ENCODE assay signal across 31 cellular contexts in the genomic region with DNA sequence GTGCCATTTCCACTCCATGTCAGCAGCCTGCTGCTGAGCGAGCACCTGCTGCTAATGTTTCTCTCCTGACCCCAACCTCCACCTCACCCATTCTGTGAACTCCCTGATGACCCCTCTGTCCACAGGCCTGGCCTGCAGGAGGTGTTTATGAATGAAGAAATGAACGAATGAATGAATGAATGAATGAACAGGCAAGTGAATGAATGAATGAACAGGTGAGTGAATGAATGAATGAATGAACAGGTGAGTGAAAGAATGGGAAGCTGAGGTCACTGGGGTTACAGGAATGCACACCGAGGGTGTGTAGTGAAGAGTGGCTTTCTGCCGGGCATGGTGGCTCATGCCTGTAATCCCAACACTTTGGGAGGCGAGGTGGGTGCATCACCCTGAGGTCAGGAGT.
"Had no signal": no experiment of that assay in that cellular context is flagged by ENCODE, and none has a peak within 500 bp of the region (broad histone marks: within the 10 kb centered on the region; RNA-seq: fewer than 3 reads in every experiment).

No MANE protein-coding gene starts in this region.

- H3K27me3 ChIP-seq: body of pancreas, foreskin keratinocyte had no signal

- H3K4me3 ChIP-seq: adrenal gland, body of pancreas, esophagus muscularis mucosa, gastrocnemius medialis, heart left ventricle had no signal

- H3K36me3 ChIP-seq: adrenal gland, esophagus muscularis mucosa, gastrocnemius medialis, heart left ventricle had no signal

- DNase-seq: activated CD4-positive, alpha-beta memory T cell treated with anti-CD3 and anti-CD28 coated beads for 36 hours; activated CD4-positive, alpha-beta T cell treated with anti-CD3 and anti-CD28 coated beads for 36 hours; activated CD4-positive, alpha-beta T cell treated with anti-CD3 and anti-CD28 coated beads, Interleukin-2, amount 10 ng/mL, durations not matched to agents 24 days and 14 days; activated CD4-positive, CD25-positive, alpha-beta regulatory T cell; activated CD4-positive, CD25-positive, alpha-beta regulatory T cell treated with anti-CD3 and anti-CD28 coated beads, Interleukin-2, amount 50 U/mL, for 72 hours; activated CD8-positive, alpha-beta memory T cell treated with anti-CD3 and anti-CD28 coated beads, Interleukin-2, amount 10 ng/mL, durations not matched to agents 7 days and 5 days; activated CD8-positive, alpha-beta memory T cell treated with anti-CD3 and anti-CD28 coated beads, Interleukin-2, amount 50 U/mL, for 4 hours; activated CD8-positive, alpha-beta T cell treated with anti-CD3 and anti-CD28 coated beads, Interleukin-2, amount 10 ng/mL, durations not matched to agents 7 days and 5 days; activated effector memory CD4-positive, alpha-beta T cell treated with anti-CD3 and anti-CD28 coated beads, Interleukin-2, amount 50 U/mL, for 16 hours; activated naive CD4-positive, alpha-beta T cell treated with anti-CD3 and anti-CD28 coated beads for 36 hours; activated naive CD8-positive, alpha-beta T cell treated with anti-CD3 and anti-CD28 coated beads for 36 hours; activated naive CD8-positive, alpha-beta T cell treated with anti-CD3 and anti-CD28 coated beads, Interleukin-2, amount 50 U/mL, for 24 hours; activated T-cell treated with anti-CD3 and anti-CD28 coated beads, Interleukin-2, amount 50 U/mL, for 1 hour; activated T-cell treated with anti-CD3 and anti-CD28 coated beads, Interleukin-2, amount 50 U/mL, for 48 hours; adrenal gland; amygdala; aorta; body of pancreas; caudate nucleus; cortex of kidney; dermis blood vessel endothelial cell; effector CD4-positive, alpha-beta T cell; effector memory CD8-positive, alpha-beta T cell; erythroblast; foreskin keratinocyte; gastrocnemius medialis; glutamatergic neuron; T-helper 2 cell had no signal

- FAIRE-seq: colon had no signal

- H3K9me3 ChIP-seq: adrenal gland, body of pancreas, esophagus muscularis mucosa, gastrocnemius medialis, heart left ventricle had no signal

- H3K27ac ChIP-seq: adrenal gland, body of pancreas, esophagus muscularis mucosa, foreskin keratinocyte, gastrocnemius medialis, heart left ventricle had no signal

- ATAC-seq: activated CD4-positive, alpha-beta T cell treated with anti-CD3 and anti-CD28 coated beads for 36 hours; activated CD8-positive, alpha-beta memory T cell treated with anti-CD3 and anti-CD28 coated beads, Interleukin-2, amount 10 ng/mL, durations not matched to agents 7 days and 5 days; activated CD8-positive, alpha-beta T cell treated with anti-CD3 and anti-CD28 coated beads, Interleukin-2, amount 10 ng/mL, durations not matched to agents 7 days and 5 days; activated naive CD8-positive, alpha-beta T cell treated with anti-CD3 and anti-CD28 coated beads, Interleukin-2, amount 50 U/mL, for 24 hours; body of pancreas; effector memory CD8-positive, alpha-beta T cell; foreskin keratinocyte; gastrocnemius medialis; heart left ventricle had no signal

- H3K4me1 ChIP-seq: adrenal gland, body of pancreas, esophagus muscularis mucosa, foreskin keratinocyte, gastrocnemius medialis, heart left ventricle had no signal
